15 cellular contexts compared by ENCODE assay signal in the genomic region with DNA sequence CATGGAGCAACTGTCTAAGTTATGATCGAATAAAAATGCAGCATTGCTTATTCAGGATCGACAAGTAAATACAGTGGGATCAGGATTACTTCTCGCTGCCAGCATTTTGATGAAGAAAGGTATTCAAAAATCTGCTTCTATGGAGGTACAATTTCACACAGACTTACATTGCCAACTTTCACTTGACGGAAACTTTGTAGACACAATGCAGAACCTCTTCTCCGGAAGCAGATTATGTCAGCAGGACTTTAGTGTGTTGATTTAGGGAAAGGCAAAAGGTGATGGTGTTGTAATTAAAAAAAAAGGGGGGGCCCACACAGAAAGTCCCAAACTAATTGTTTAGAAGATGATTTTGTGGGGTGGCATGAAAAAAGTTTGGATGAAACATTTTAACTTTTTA.
DNase-seq lines count a peak whose midpoint lies in the region; ATAC-seq, FAIRE-seq and TF ChIP-seq lines count a peak whose summit lies in the region.
"Had no signal": no experiment of that assay in that cellular context is flagged by ENCODE, and none has a peak within 500 bp of the region (broad histone marks: within the 10 kb centered on the region; RNA-seq: fewer than 3 reads in every experiment).

No MANE protein-coding gene starts in this region.

- H3K9me1 ChIP-seq in keratinocyte (ENCODE audit: control insufficient read depth, extremely low read depth, insufficient read depth, low read length), result no peaks in the 10 kb centered on the region

- H3K4me2 ChIP-seq in keratinocyte (ENCODE audit: control insufficient read depth, extremely low read depth, insufficient read depth, low read depth, low read length), result peak overlapping the region; percentile 2

- H3K9ac ChIP-seq in keratinocyte (ENCODE audit: control insufficient read depth, extremely low read depth, insufficient read depth, low read length), result no peak overlapping the region

- H3K79me2 ChIP-seq in keratinocyte (ENCODE audit: control insufficient read depth, insufficient read depth, low read length), result no peaks in the 10 kb centered on the region

- FAIRE-seq in keratinocyte (lab: Jason Lieb, UNC), result no peak
- FAIRE-seq: GM12891 had no signal

- no peak for DNase-seq in activated naive CD4-positive, alpha-beta T cell treated with anti-CD3 and anti-CD28 coated beads, Interleukin-2, amount 50 U/mL, for 72 hours (ENCODE audit: low spot score in 2 of 2)
- DNase-seq in activated naive CD4-positive, alpha-beta T cell treated with anti-CD3 and anti-CD28 coated beads for 36 hours, result no peak
- DNase-seq in amniotic epithelial cell (ENCODE audit: low read depth) (peak; percentile 55), keratinocyte (ENCODE audit: low read depth, low spot score) (no peak), thyroid gland (no peak), superior temporal gyrus (ENCODE audit: extremely low spot score) (no peak), NCI-H446 (lab: John Stamatoyannopoulos, UW) (no peak)
- DNase-seq: activated CD4-positive, alpha-beta T cell treated with anti-CD3 and anti-CD28 coated beads, Interleukin-2, amount 50 U/mL, for 4 hours; central memory CD4-positive, alpha-beta T cell; NCI-H1436; NCI-H345; SJCRH30; spleen had no signal

- no peaks in the 10 kb centered on the region for H4K20me1 ChIP-seq in keratinocyte (ENCODE audit: control insufficient read depth, extremely low read depth, insufficient read depth, low read length)

- CTCF ChIA-PET in activated naive CD4-positive, alpha-beta T cell treated with anti-CD3 and anti-CD28 coated beads for 36 hours (lab: Charles Lee), result no interaction called here

- intact Hi-C loops in activated naive CD4-positive, alpha-beta T cell treated with anti-CD3 and anti-CD28 coated beads for 36 hours (cut with micrococcal nuclease), result loop anchor here (5.0 to 10.0 kb wide), 3 partner anchors 407 to 505 kb away; no protein-coding TSS in a partner anchor
- intact Hi-C loops in thyroid gland (cut with DNase I), result no loop called here

- H3K9me3 ChIP-seq in keratinocyte (ENCODE audit: control insufficient read depth, low read depth, low read length), result no peaks in the 10 kb centered on the region
- no peaks in the 10 kb centered on the region for H3K9me3 ChIP-seq in thyroid gland
- H3K9me3 ChIP-seq: SJCRH30, spleen had no signal

- peaks cover 0 to 7% of the 10 kb centered on the region in 2 donors for H3K36me3 Mint-ChIP-seq in activated naive CD4-positive, alpha-beta T cell treated with anti-CD3 and anti-CD28 coated beads, Interleukin-2, amount 50 U/mL, for 72 hours
- H3K36me3 Mint-ChIP-seq in activated naive CD4-positive, alpha-beta T cell treated with anti-CD3 and anti-CD28 coated beads for 36 hours (ENCODE audit: low read depth), result no peaks in the 10 kb centered on the region

- WGBS in thyroid gland, 2 donors, result 88 to 92% methylated on average over 5 of the region's 5 CpGs

- H3K4me1 Mint-ChIP-seq in activated naive CD4-positive, alpha-beta T cell treated with anti-CD3 and anti-CD28 coated beads for 36 hours (ENCODE audit: low read depth), result peaks cover 31% of the 10 kb centered on the region

- no peak overlapping the region for H3K4me3 Mint-ChIP-seq in activated naive CD4-positive, alpha-beta T cell treated with anti-CD3 and anti-CD28 coated beads for 36 hours

- ATAC-seq in activated naive CD4-positive, alpha-beta T cell treated with anti-CD3 and anti-CD28 coated beads, Interleukin-2, amount 50 U/mL, for 72 hours, result no peak
- no peak for ATAC-seq in GM18868 (IDR thresholded peaks at IDR 0.05; ENCODE audit: unreplicated experiment)

- no peaks in the 10 kb centered on the region for H3K36me3 ChIP-seq in keratinocyte (ENCODE audit: control insufficient read depth in 2 of 2, extremely low read depth in 1 of 2, insufficient read depth in 2 of 2, low read length in 2 of 2)
- no peaks in the 10 kb centered on the region for H3K36me3 ChIP-seq in thyroid gland
- H3K36me3 ChIP-seq: SJCRH30, spleen had no signal

- H3K27ac Mint-ChIP-seq in activated naive CD4-positive, alpha-beta T cell treated with anti-CD3 and anti-CD28 coated beads, Interleukin-2, amount 50 U/mL, for 72 hours, result peak overlapping the region; percentile 1 to 50
- H3K27ac Mint-ChIP-seq in activated naive CD4-positive, alpha-beta T cell treated with anti-CD3 and anti-CD28 coated beads for 36 hours, result no peak overlapping the region

- peak overlapping the region; percentile 51 for H3K27ac ChIP-seq in keratinocyte (ENCODE audit: control insufficient read depth, insufficient read depth, low read length)
- H3K27ac ChIP-seq in thyroid gland, result peak overlapping the region in 2 of 3 donors; percentile 33 to 50
- H3K27ac ChIP-seq: SJCRH30, spleen had no signal

- H2AFZ ChIP-seq in keratinocyte (ENCODE audit: control insufficient read depth, low read length), result no peak overlapping the region

- peaks cover 49% of the 10 kb centered on the region for H3K4me1 ChIP-seq in keratinocyte (ENCODE audit: control insufficient read depth, extremely low read depth, insufficient read depth, low read length)
- peaks cover 0 to 8% of the 10 kb centered on the region in 2 donors for H3K4me1 ChIP-seq in thyroid gland

- no peak overlapping the region for H3K4me3 ChIP-seq in keratinocyte (ENCODE audit: control insufficient read depth in 2 of 3, extremely low read depth in 1 of 3, insufficient read depth in 2 of 3, low read depth in 1 of 3, low read length in 3 of 3)
- H3K4me3 ChIP-seq in thyroid gland (replicated peaks in 1 of 3), result no peak overlapping the region
- H3K4me3 ChIP-seq: SJCRH30, spleen had no signal

- H3K27me3 ChIP-seq in keratinocyte (ENCODE audit: control insufficient read depth, extremely low read depth, insufficient read depth, low read length), result no peaks in the 10 kb centered on the region
- no peaks in the 10 kb centered on the region for H3K27me3 ChIP-seq in thyroid gland
- H3K27me3 ChIP-seq: SJCRH30, spleen had no signal

- TF ChIP-seq CTCF in keratinocyte (optimal IDR thresholded peaks at IDR 0.05 in 1 of 3, IDR thresholded peaks at IDR 0.05 in 1 of 3, conservative IDR thresholded peaks at IDR 0.05 in 1 of 3; ENCODE audit: extremely low read depth in 1 of 3, insufficient read depth in 2 of 3, low read length in 3 of 3) (no peak), thyroid gland (IDR thresholded peaks at IDR 0.05) (no peak)

- dilution Hi-C loops in keratinocyte (cut with MboI; ENCODE audit: extremely low pct_ligation_motif_present, low sequenced_read_pairs), result no loop called here

- H3K9me3 Mint-ChIP-seq in activated naive CD4-positive, alpha-beta T cell treated with anti-CD3 and anti-CD28 coated beads, Interleukin-2, amount 50 U/mL, for 72 hours, result peaks cover 8 to 16% of the 10 kb centered on the region in 2 donors
- no peaks in the 10 kb centered on the region for H3K9me3 Mint-ChIP-seq in activated naive CD4-positive, alpha-beta T cell treated with anti-CD3 and anti-CD28 coated beads for 36 hours

- TF ChIP-seq POLR2A in thyroid gland (IDR thresholded peaks at IDR 0.05), result no peak

- no peaks in the 10 kb centered on the region for H3K27me3 Mint-ChIP-seq in activated naive CD4-positive, alpha-beta T cell treated with anti-CD3 and anti-CD28 coated beads for 36 hours (ENCODE audit: low read depth)
